ENCODE assay signal across 24 cellular contexts in the genomic region with DNA sequence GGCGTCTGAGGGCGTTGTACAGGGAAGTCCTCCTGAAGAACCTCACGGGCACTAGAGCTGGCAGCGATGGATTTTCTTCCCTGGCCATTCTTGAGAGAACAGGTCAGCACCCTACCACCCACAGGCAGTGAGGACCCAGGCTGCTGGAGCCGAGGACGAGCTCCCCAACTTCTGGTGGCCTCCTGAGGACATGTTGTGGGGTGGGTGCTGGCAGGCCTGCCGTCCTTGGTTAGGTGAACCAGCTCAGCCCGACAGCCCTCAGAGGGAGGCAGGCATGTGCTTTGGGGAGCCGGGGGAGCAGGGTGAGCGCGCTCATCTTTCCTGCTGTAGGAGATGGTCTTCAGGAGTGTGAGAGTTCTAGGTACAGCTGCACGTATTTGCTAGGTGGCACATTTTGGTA.
"Had no signal": no experiment of that assay in that cellular context is flagged by ENCODE, and none has a peak within 500 bp of the region (broad histone marks: within the 10 kb centered on the region; RNA-seq: fewer than 3 reads in every experiment).

No MANE protein-coding gene starts in this region.

- H3K4me1 ChIP-seq: colonic mucosa had no signal

- H3K36me3 Mint-ChIP-seq: activated naive CD4-positive, alpha-beta T cell treated with anti-CD3 and anti-CD28 coated beads, Interleukin-2, amount 10 ng/mL, durations not matched to agents 7 days and 5 days; activated naive CD8-positive, alpha-beta T cell treated with anti-CD3 and anti-CD28 coated beads, Interleukin-2, amount 10 ng/mL, durations not matched to agents 7 days and 5 days; natural killer cell; neural progenitor cell had no signal

- ATAC-seq: effector memory CD8-positive, alpha-beta T cell; gastroesophageal sphincter; left colon; natural killer cell; right cardiac atrium; stimulated activated naive CD8-positive, alpha-beta T cell treated with anti-CD3 and anti-CD28 coated beads, Interleukin-15, Interleukin-2, amounts not matched to agents 100 U/mL and 50 U/mL, for 24 hours had no signal

- H3K27me3 ChIP-seq: colonic mucosa, gastroesophageal sphincter, spleen, transverse colon had no signal

- H3K27ac ChIP-seq: colonic mucosa, hepatocyte, neural progenitor cell, spleen had no signal

- H3K36me3 ChIP-seq: colonic mucosa, neural progenitor cell, transverse colon had no signal

- H3K27me3 Mint-ChIP-seq: activated naive CD8-positive, alpha-beta T cell treated with anti-CD3 and anti-CD28 coated beads, Interleukin-2, amount 10 ng/mL, durations not matched to agents 7 days and 5 days; activated T-cell treated with anti-CD3 and anti-CD28 coated beads, Interleukin-2, amount 50 U/mL, for 24 hours; central memory CD8-positive, alpha-beta T cell had no signal

- DNase-seq: activated CD4-positive, alpha-beta memory T cell treated with anti-CD3 and anti-CD28 coated beads, Interleukin-2, amount 10 ng/mL, durations not matched to agents 7 days and 5 days; activated CD4-positive, alpha-beta T cell treated with anti-CD3 and anti-CD28 coated beads, Interleukin-2, amount 10 ng/mL, durations not matched to agents 7 days and 5 days; activated CD4-positive, CD25-positive, alpha-beta regulatory T cell treated with anti-CD3 and anti-CD28 coated beads, Interleukin-2, amount 50 U/mL, for 72 hours; activated CD8-positive, alpha-beta memory T cell treated with anti-CD3 and anti-CD28 coated beads, Interleukin-2, amount 50 U/mL, for 48 hours; activated gamma-delta T cell; activated naive CD4-positive, alpha-beta T cell treated with anti-CD3 and anti-CD28 coated beads, Interleukin-2, amount 10 ng/mL, durations not matched to agents 7 days and 5 days; activated naive CD8-positive, alpha-beta T cell treated with anti-CD3 and anti-CD28 coated beads, Interleukin-2, amount 10 ng/mL, durations not matched to agents 7 days and 5 days; activated T-cell treated with anti-CD3 and anti-CD28 coated beads, Interleukin-2, amount 50 U/mL, for 24 hours; colonic mucosa; effector memory CD8-positive, alpha-beta T cell; erythroblast; islet precursor cell; left colon; mesenchymal stem cell; natural killer cell; spleen; stimulated activated naive CD8-positive, alpha-beta T cell treated with anti-CD3 and anti-CD28 coated beads, Interleukin-15, Interleukin-2, amounts not matched to agents 100 U/mL and 50 U/mL, for 24 hours; T-helper 2 cell; transverse colon had no signal

- H3K27ac Mint-ChIP-seq: activated CD4-positive, alpha-beta memory T cell treated with anti-CD3 and anti-CD28 coated beads, Interleukin-2, amount 10 ng/mL, durations not matched to agents 7 days and 5 days; activated CD4-positive, alpha-beta T cell treated with anti-CD3 and anti-CD28 coated beads, Interleukin-2, amount 10 ng/mL, durations not matched to agents 7 days and 5 days; activated naive CD4-positive, alpha-beta T cell treated with anti-CD3 and anti-CD28 coated beads, Interleukin-2, amount 10 ng/mL, durations not matched to agents 7 days and 5 days; activated naive CD8-positive, alpha-beta T cell treated with anti-CD3 and anti-CD28 coated beads, Interleukin-2, amount 10 ng/mL, durations not matched to agents 7 days and 5 days; activated T-cell treated with anti-CD3 and anti-CD28 coated beads, Interleukin-2, amount 50 U/mL, for 24 hours; effector memory CD8-positive, alpha-beta T cell; natural killer cell; neural progenitor cell had no signal

- H3K9me3 ChIP-seq: colonic mucosa, gastroesophageal sphincter, spleen, transverse colon had no signal

- H3K9me3 Mint-ChIP-seq: activated CD4-positive, alpha-beta memory T cell treated with anti-CD3 and anti-CD28 coated beads, Interleukin-2, amount 10 ng/mL, durations not matched to agents 7 days and 5 days; activated CD4-positive, alpha-beta T cell treated with anti-CD3 and anti-CD28 coated beads, Interleukin-2, amount 10 ng/mL, durations not matched to agents 7 days and 5 days; activated naive CD4-positive, alpha-beta T cell treated with anti-CD3 and anti-CD28 coated beads, Interleukin-2, amount 10 ng/mL, durations not matched to agents 7 days and 5 days; activated naive CD8-positive, alpha-beta T cell treated with anti-CD3 and anti-CD28 coated beads, Interleukin-2, amount 10 ng/mL, durations not matched to agents 7 days and 5 days; activated T-cell treated with anti-CD3 and anti-CD28 coated beads, Interleukin-2, amount 50 U/mL, for 24 hours; central memory CD8-positive, alpha-beta T cell; effector memory CD8-positive, alpha-beta T cell; natural killer cell; neural progenitor cell had no signal

- H3K4me3 Mint-ChIP-seq: activated CD4-positive, alpha-beta memory T cell treated with anti-CD3 and anti-CD28 coated beads, Interleukin-2, amount 10 ng/mL, durations not matched to agents 7 days and 5 days; activated CD4-positive, alpha-beta T cell treated with anti-CD3 and anti-CD28 coated beads, Interleukin-2, amount 10 ng/mL, durations not matched to agents 7 days and 5 days; activated naive CD4-positive, alpha-beta T cell treated with anti-CD3 and anti-CD28 coated beads, Interleukin-2, amount 10 ng/mL, durations not matched to agents 7 days and 5 days; activated naive CD8-positive, alpha-beta T cell treated with anti-CD3 and anti-CD28 coated beads, Interleukin-2, amount 10 ng/mL, durations not matched to agents 7 days and 5 days; activated T-cell treated with anti-CD3 and anti-CD28 coated beads, Interleukin-2, amount 50 U/mL, for 24 hours; central memory CD8-positive, alpha-beta T cell; natural killer cell had no signal

- H3K4me1 Mint-ChIP-seq: activated CD4-positive, alpha-beta memory T cell treated with anti-CD3 and anti-CD28 coated beads, Interleukin-2, amount 10 ng/mL, durations not matched to agents 7 days and 5 days; activated CD4-positive, alpha-beta T cell treated with anti-CD3 and anti-CD28 coated beads, Interleukin-2, amount 10 ng/mL, durations not matched to agents 7 days and 5 days; activated naive CD4-positive, alpha-beta T cell treated with anti-CD3 and anti-CD28 coated beads, Interleukin-2, amount 10 ng/mL, durations not matched to agents 7 days and 5 days; activated naive CD8-positive, alpha-beta T cell treated with anti-CD3 and anti-CD28 coated beads, Interleukin-2, amount 10 ng/mL, durations not matched to agents 7 days and 5 days; central memory CD8-positive, alpha-beta T cell; natural killer cell had no signal

- H3K4me3 ChIP-seq: colonic mucosa, gastroesophageal sphincter, hepatocyte, neural progenitor cell, spleen, transverse colon had no signal
